Comparison of ENCODE assay signal across 8 cellular contexts in the genomic region with DNA sequence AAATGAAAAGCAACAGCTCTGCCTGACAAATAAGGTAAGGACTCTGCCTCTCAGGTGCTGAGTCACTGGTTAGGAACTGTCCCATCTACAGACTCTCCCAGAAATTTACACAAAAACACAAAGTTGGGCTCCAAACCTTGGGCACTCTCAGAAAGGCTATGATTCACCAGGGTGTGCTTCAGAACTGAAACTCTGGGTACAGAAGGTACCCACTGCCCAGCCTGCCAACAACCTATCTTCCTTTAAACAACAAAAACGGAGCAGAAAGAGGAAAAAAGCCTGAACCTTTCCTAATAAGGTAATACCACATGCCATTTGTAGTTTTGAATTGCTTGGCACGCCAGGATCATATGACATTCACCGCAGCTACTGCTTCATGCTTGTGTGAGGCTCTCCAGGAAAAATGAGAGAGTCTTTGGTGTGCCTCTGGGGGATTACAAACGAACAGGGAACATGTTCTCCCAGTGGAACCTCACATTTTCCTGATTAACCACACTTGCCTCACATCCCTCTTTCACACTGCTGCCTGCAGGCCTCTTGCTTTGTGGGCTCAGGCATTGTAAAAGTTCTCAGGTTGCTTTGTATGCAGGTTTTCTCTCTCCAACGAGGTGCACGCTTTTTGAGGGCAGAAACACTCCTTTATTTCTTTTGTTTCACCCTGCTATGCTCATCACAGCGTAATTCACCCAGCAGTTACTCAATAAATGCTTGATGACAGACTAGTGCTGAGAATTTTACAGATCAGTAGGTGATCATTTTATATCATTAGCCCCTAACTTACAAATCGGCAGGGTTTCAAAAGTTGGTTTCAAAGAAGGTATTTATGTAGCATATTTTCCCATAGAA.
A peak's percentile ranks its signal among the peaks of the same experiment; 100 is the strongest.
DNase-seq lines count a peak whose midpoint lies in the region; FAIRE-seq and TF ChIP-seq lines count a peak whose summit lies in the region.

No MANE protein-coding gene starts in this region.

- no peak for TF ChIP-seq CTCF in choroid plexus epithelial cell (conservative IDR thresholded peaks at IDR 0.05; ENCODE audit: low read depth, low read length)
- no peak for TF ChIP-seq CTCF in vagina (IDR thresholded peaks at IDR 0.05)

- no peaks in the 10 kb centered on the region for H3K27me3 ChIP-seq in MG63
- H3K27me3 ChIP-seq in vagina: no peaks in the 10 kb centered on the region

- TF ChIP-seq POLR2A in vagina (IDR thresholded peaks at IDR 0.05): no peak

- H3K4me3 ChIP-seq in MG63 (peak overlapping the region; percentile 11), choroid plexus epithelial cell (ENCODE audit: low read depth, low read length) (no peak overlapping the region), vagina (no peak overlapping the region)

- H3K27ac ChIP-seq in vagina: peak overlapping the region; percentile 70

- H3K9me3 ChIP-seq in MG63 (no peaks in the 10 kb centered on the region), vagina (no peaks in the 10 kb centered on the region)

- intact Hi-C loops in vagina (cut with DNase I): loop anchor here (10.0 kb wide), 1 partner anchor 185 kb away; no protein-coding TSS in a partner anchor

- H3K36me3 ChIP-seq in MG63 (peaks cover 21% of the 10 kb centered on the region), vagina (no peaks in the 10 kb centered on the region)

- DNase-seq in GM18507 (ENCODE audit: extremely low spot score, insufficient read length, low read depth): no peak
- peak; percentile 59 for DNase-seq in MG63
- DNase-seq in choroid plexus epithelial cell (ENCODE audit: low read depth): peak; percentile 89
- peak; percentile 15 for DNase-seq in medulla oblongata (ENCODE audit: extremely low spot score)
- DNase-seq in vagina (ENCODE audit: extremely low spot score in 2 of 2): no peak
- DNase-seq in pons (ENCODE audit: low spot score): no peak
- no peak for DNase-seq in NCI-H2227 treated with DMSO at 0.1 percent for 48 hours (lab: John Stamatoyannopoulos, UW)
- no peak for DNase-seq in NK-92 treated with Interleukin-12 subunit alpha and Interleukin-12 subunit beta, amount 100 ng/mL, for 24 hours (lab: John Stamatoyannopoulos, UW)

- FAIRE-seq in GM18507 (lab: Jason Lieb, UNC): peak; percentile 26

- peaks cover 81% of the 10 kb centered on the region for H3K4me1 ChIP-seq in vagina

Comparison
In these comparisons a context has a peak if more than half of its experiments do, and no peak if none do; other contexts are left out.
1. DNase-seq: peak in MG63 (single experiment), choroid plexus epithelial cell (single experiment) and medulla oblongata (single experiment); none in GM18507 (single experiment), vagina (0 of 2), pons (single experiment), NCI-H2227 treated with DMSO at 0.1 percent for 48 hours (single experiment) and NK-92 treated with Interleukin-12 subunit alpha and Interleukin-12 subunit beta, amount 100 ng/mL, for 24 hours (single experiment).